In genomic region chr5:137291031-137291430, GRCh38 we compare ENCODE assay signal across 8 cellular contexts.
"Had no signal": no experiment of that assay in that cellular context is flagged by ENCODE, and none has a peak within 500 bp of the region (broad histone marks: within the 10 kb centered on the region; RNA-seq: fewer than 3 reads in every experiment).

No MANE protein-coding gene starts in this region.

- H3K36me3 Mint-ChIP-seq: IgD-negative memory B cell had no signal

- ATAC-seq: HepG2 had no signal

- H3K4me3 ChIP-seq: GM23248 had no signal

- H3K4me1 Mint-ChIP-seq: IgD-negative memory B cell had no signal

- H3K27ac ChIP-seq: GM23248, HL-60 had no signal

- H3K9me3 Mint-ChIP-seq: H9, IgD-negative memory B cell had no signal

- H3K4me3 Mint-ChIP-seq: H9 had no signal

- DNase-seq: GM23248, GOT3, H9, HCEC 1CT, KBM-7 had no signal

- H3K27ac Mint-ChIP-seq: H9, IgD-negative memory B cell had no signal
